Comparison of ENCODE assay signal across 16 cellular contexts in genomic region chr1:1346501-1346890, GRCh38. TPM values are rescaled to one million over a fixed set of nuclear protein-coding genes. Genes with fewer than 3 reads are reported as not detected.
DNase-seq lines count a peak whose midpoint lies in the region; ATAC-seq and TF ChIP-seq lines count a peak whose summit lies in the region.
"Had no signal": no experiment of that assay in that cellular context is flagged by ENCODE, and none has a peak within 500 bp of the region (broad histone marks: within the 10 kb centered on the region; RNA-seq: fewer than 3 reads in every experiment).

No MANE protein-coding gene starts in this region.

- H3K4me1 ChIP-seq in CD8-positive, alpha-beta memory T cell (ENCODE audit: insufficient read depth, low read length): peaks cover 16% of the 10 kb centered on the region
- H3K4me1 ChIP-seq in adrenal gland (replicated peaks in 1 of 2) (peaks cover 38 to 43% of the 10 kb centered on the region in 2 donors), BE2C (peaks cover 4% of the 10 kb centered on the region)

- H3K9me3 ChIP-seq in AG04450 (ENCODE audit: control insufficient read depth, insufficient read depth, low read length) (no peaks in the 10 kb centered on the region; the same call in 1 of the 2 replicates), adrenal gland (replicated peaks in 1 of 3) (no peaks in the 10 kb centered on the region), BE2C (no peaks in the 10 kb centered on the region)
- no peaks in the 10 kb centered on the region for H3K9me3 ChIP-seq in CD8-positive, alpha-beta memory T cell (ENCODE audit: low read length)
- H3K9me3 ChIP-seq: esophagus muscularis mucosa, testis had no signal

- POLR2A ChIA-PET in AG04450 (lab: Yijun Ruan, JAX): interaction anchor here (1.7 to 1.9 kb wide), 2 partner anchors 12 to 29 kb away, joined by 7 to 12 read pairs; partner anchors contain the start of genes AURKAIP1 and MXRA8
- POLR2A ChIA-PET in CD8-positive, alpha-beta memory T cell (lab: Charles Lee): no interaction called here

- ATAC-seq in HG03135 (IDR thresholded peaks at IDR 0.05; ENCODE audit: unreplicated experiment): no peak
- no peak for ATAC-seq in HG02571 (IDR thresholded peaks at IDR 0.05; ENCODE audit: unreplicated experiment)

- H3K27me3 Mint-ChIP-seq in CD8-positive, alpha-beta memory T cell: no peaks in the 10 kb centered on the region
- H3K27me3 Mint-ChIP-seq in neural crest cell (ENCODE audit: low read depth): no peaks in the 10 kb centered on the region

- no peaks in the 10 kb centered on the region for H3K36me3 Mint-ChIP-seq in CD8-positive, alpha-beta memory T cell
- no peaks in the 10 kb centered on the region for H3K36me3 Mint-ChIP-seq in neural crest cell (ENCODE audit: low read depth)
- H3K36me3 Mint-ChIP-seq: immature natural killer cell had no signal

- H3K4me3 ChIP-seq in AG04450 (ENCODE audit: low read depth, low read length) (peak overlapping the region; percentile 20; the same call in 1 of the 2 replicates), adrenal gland (peak overlapping the region in 1 of 4 donors; percentile 98), BE2C (ENCODE audit: low read depth, low read length) (no peak overlapping the region)
- H3K4me3 ChIP-seq in CD8-positive, alpha-beta memory T cell (ENCODE audit: low read length): no peak overlapping the region
- H3K4me3 ChIP-seq: testis had no signal

- H3K9me3 Mint-ChIP-seq in CD8-positive, alpha-beta memory T cell: no peaks in the 10 kb centered on the region
- H3K9me3 Mint-ChIP-seq in neural crest cell: no peaks in the 10 kb centered on the region
- H3K9me3 Mint-ChIP-seq: immature natural killer cell had no signal

- intact Hi-C loops in adrenal gland (cut with DNase I): no loop called here

- DNase-seq in AG04450 (ENCODE audit: low read depth, low spot score) (no peak), adrenal gland (no peak), neural crest cell (ENCODE audit: low read depth, low spot score) (no peak), GM20000 (ENCODE audit: low spot score) (no peak), BE2C (no peak)
- DNase-seq in CD8-positive, alpha-beta memory T cell: no peak
- DNase-seq: activated gamma-delta T cell, DMS 273 treated with DMSO at 0.1 percent for 48 hours, immature natural killer cell, NCI-H1048, NCI-H510A, Right ventricle myocardium superior, testis had no signal

- peak overlapping the region in 5 of 7 donors; percentile 50 to 83 (median 61) for H3K4me3 Mint-ChIP-seq in CD8-positive, alpha-beta memory T cell
- peak overlapping the region; percentile 85 for H3K4me3 Mint-ChIP-seq in neural crest cell

- H3K36me3 ChIP-seq in CD8-positive, alpha-beta memory T cell (ENCODE audit: insufficient read depth, low read length): no peaks in the 10 kb centered on the region
- H3K36me3 ChIP-seq in adrenal gland (replicated peaks in 1 of 2): no peaks in the 10 kb centered on the region
- peaks cover 6% of the 10 kb centered on the region for H3K36me3 ChIP-seq in BE2C

- CTCF ChIA-PET in AG04450 (lab: Charles Lee): no interaction called here
- CTCF ChIA-PET in CD8-positive, alpha-beta memory T cell (lab: Charles Lee): interaction anchor here (2.1 kb wide), 1 partner anchor 25 kb away, joined by 6 read pairs; no protein-coding TSS in a partner anchor

- H3K4me1 Mint-ChIP-seq in CD8-positive, alpha-beta memory T cell: peaks cover 5 to 22% (median 11%) of the 10 kb centered on the region in 3 donors
- H3K4me1 Mint-ChIP-seq in neural crest cell: peaks cover 13% of the 10 kb centered on the region

- TF ChIP-seq POLR2A in adrenal gland (IDR thresholded peaks at IDR 0.05): no peak

- 56 to 67% (median 62%) methylated on average over 3 to 10 of the region's 10 CpGs; no CpG with 5 or more reads in 1 of the 4 donors for WGBS in adrenal gland, 4 donors

- H3K27me3 ChIP-seq in AG04450 (ENCODE audit: control insufficient read depth, insufficient read depth, low read length) (no peaks in the 10 kb centered on the region), adrenal gland (no peaks in the 10 kb centered on the region), BE2C (no peaks in the 10 kb centered on the region)
- H3K27me3 ChIP-seq in CD8-positive, alpha-beta memory T cell (ENCODE audit: insufficient read depth, low read length, poor library complexity, severe bottlenecking): no peaks in the 10 kb centered on the region
- H3K27me3 ChIP-seq: esophagus muscularis mucosa, testis had no signal

- H3K27ac Mint-ChIP-seq in CD8-positive, alpha-beta memory T cell: peak overlapping the region in 1 of 8 donors; percentile 20
- no peak overlapping the region for H3K27ac Mint-ChIP-seq in neural crest cell (ENCODE audit: unreplicated experiment)
- H3K27ac Mint-ChIP-seq: immature natural killer cell had no signal

- TF ChIP-seq CTCF in AG04450 (IDR thresholded peaks at IDR 0.05; ENCODE audit: low read depth, low read length): no peak
- no peak for TF ChIP-seq CTCF in adrenal gland (IDR thresholded peaks at IDR 0.05)
- no peak for TF ChIP-seq CTCF in neural crest cell (conservative IDR thresholded peaks at IDR 0.05)
- no peak for TF ChIP-seq CTCF in GM20000 (IDR thresholded peaks at IDR 0.05; ENCODE audit: extremely low read depth, missing control alignments)
- no peak for TF ChIP-seq CTCF in BE2C (IDR thresholded peaks at IDR 0.05; ENCODE audit: low read depth, low read length)

- H3K27ac ChIP-seq in AG04450 (ENCODE audit: low read depth, low read length) (peak overlapping the region; percentile 11), adrenal gland (peak overlapping the region in 3 of 5 donors; percentile 72 to 95 (median 85))
- no peak overlapping the region for H3K27ac ChIP-seq in CD8-positive, alpha-beta memory T cell (ENCODE audit: low read depth, low read length)

RNA-seq across cellular contexts. Expression of gene DVL1, which starts 2.7 kb away (rescaled TPM):
- polyA plus RNA-seq in AG04450 (2011; rRNA removed) (8.9 and 13.6 TPM in 2 replicates), adrenal gland (100 to 1,000 TPM in 2 of 3 donors, 1 to 10 TPM in 1; 4.0 to 279 (median 144) TPM)
- 7.7 and 9.2 TPM in 2 replicates for polyA minus RNA-seq in AG04450 (2011; rRNA and poly(A)+ RNA removed)
- 10 to 100 TPM; 39.7 to 41.1 TPM for total RNA-seq in CD8-positive, alpha-beta memory T cell
- 1.6 TPM for polyA plus RNA-seq in CD8-positive, alpha-beta memory T cell
- total RNA-seq in adrenal gland (100 to 1,000 TPM in 3 of 8 donors, 10 to 100 TPM in 5; 61.0 to 137 (median 89.2) TPM), neural crest cell (63.4 and 66.7 TPM in 2 replicates)
- polyA plus RNA-seq in BE2C (2012; ENCODE audit: insufficient read depth, insufficient read length, low read depth): 277 TPM

RNA-seq across cellular contexts. Expression of gene MXRA8, which starts 11.9 kb away (rescaled TPM):
- 186 and 275 TPM in 2 replicates for polyA plus RNA-seq in AG04450 (2011; rRNA removed)
- 171 and 233 TPM in 2 replicates for polyA minus RNA-seq in AG04450 (2011; rRNA and poly(A)+ RNA removed)
- total RNA-seq in CD8-positive, alpha-beta memory T cell: under 1 TPM; 0.26 to 0.29 TPM
- 0.61 TPM for polyA plus RNA-seq in CD8-positive, alpha-beta memory T cell
- 100 to 1,000 TPM in 1 of 8 donors, 10 to 100 TPM in 7; 17.5 to 104 (median 38.6) TPM for total RNA-seq in adrenal gland
- polyA plus RNA-seq in adrenal gland: 10 to 100 TPM in 2 of 3 donors, 1 to 10 TPM in 1; 8.4 to 90.3 (median 70.8) TPM
- 5.0 and 5.8 TPM in 2 replicates for total RNA-seq in neural crest cell
- polyA plus RNA-seq in BE2C (2012; ENCODE audit: insufficient read depth, insufficient read length, low read depth): 37.5 TPM
- polyA plus RNA-seq: immature natural killer cell had no signal

RNA-seq across cellular contexts. Expression of gene TAS1R3, which starts 15.4 kb away (rescaled TPM):
- 0.10 and 0.11 TPM in 2 replicates for polyA plus RNA-seq in AG04450 (2011; rRNA removed)
- 0.04 and 0.09 TPM in 2 replicates for polyA minus RNA-seq in AG04450 (2011; rRNA and poly(A)+ RNA removed)
- under 1 TPM; 0.53 to 0.62 TPM for total RNA-seq in CD8-positive, alpha-beta memory T cell
- 0.28 TPM for polyA plus RNA-seq in CD8-positive, alpha-beta memory T cell
- under 1 TPM; 0.25 to 0.86 (median 0.58) TPM for total RNA-seq in adrenal gland
- under 1 TPM; 0.05 to 0.72 (median 0.61) TPM for polyA plus RNA-seq in adrenal gland
- total RNA-seq in neural crest cell: 0.64 and 0.68 TPM in 2 replicates
- 8.0 TPM for polyA plus RNA-seq in BE2C (2012; ENCODE audit: insufficient read depth, insufficient read length, low read depth)

RNA-seq across cellular contexts. Expression of gene CPTP, which starts 21.9 kb away (rescaled TPM):
- polyA plus RNA-seq in AG04450 (2011; rRNA removed) (7.1 and 9.5 TPM in 2 replicates), adrenal gland (10 to 100 TPM in 2 of 3 donors, 1 to 10 TPM in 1; 2.9 to 45.8 (median 27.5) TPM)
- polyA minus RNA-seq in AG04450 (2011; rRNA and poly(A)+ RNA removed): 5.0 and 6.2 TPM in 2 replicates
- total RNA-seq in CD8-positive, alpha-beta memory T cell: 10 to 100 TPM; 17.6 to 18.3 TPM
- polyA plus RNA-seq in CD8-positive, alpha-beta memory T cell: 23.6 TPM
- total RNA-seq in adrenal gland (10 to 100 TPM; 21.2 to 53.0 (median 31.1) TPM), neural crest cell (18.9 and 19.8 TPM in 2 replicates)
- polyA plus RNA-seq in BE2C (2012; ENCODE audit: insufficient read depth, insufficient read length, low read depth): 25.3 TPM

RNA-seq across cellular contexts. Expression of gene INTS11, which starts 22.0 kb away (rescaled TPM):
- polyA plus RNA-seq in AG04450 (2011; rRNA removed) (52.8 and 69.5 TPM in 2 replicates), adrenal gland (100 to 1,000 TPM in 2 of 3 donors, 10 to 100 TPM in 1; 87.7 to 601 (median 316) TPM)
- polyA minus RNA-seq in AG04450 (2011; rRNA and poly(A)+ RNA removed): 103 and 131 TPM in 2 replicates
- 100 to 1,000 TPM; 117 to 118 TPM for total RNA-seq in CD8-positive, alpha-beta memory T cell
- polyA plus RNA-seq in CD8-positive, alpha-beta memory T cell: 70.5 TPM
- total RNA-seq in adrenal gland (100 to 1,000 TPM in 2 of 8 donors, 10 to 100 TPM in 6; 53.0 to 129 (median 79.1) TPM), neural crest cell (137 and 160 TPM in 2 replicates)
- 605 TPM for polyA plus RNA-seq in BE2C (2012; ENCODE audit: insufficient read depth, insufficient read length, low read depth)
